ENCODE assay signal across 9 cellular contexts in the genomic region with DNA sequence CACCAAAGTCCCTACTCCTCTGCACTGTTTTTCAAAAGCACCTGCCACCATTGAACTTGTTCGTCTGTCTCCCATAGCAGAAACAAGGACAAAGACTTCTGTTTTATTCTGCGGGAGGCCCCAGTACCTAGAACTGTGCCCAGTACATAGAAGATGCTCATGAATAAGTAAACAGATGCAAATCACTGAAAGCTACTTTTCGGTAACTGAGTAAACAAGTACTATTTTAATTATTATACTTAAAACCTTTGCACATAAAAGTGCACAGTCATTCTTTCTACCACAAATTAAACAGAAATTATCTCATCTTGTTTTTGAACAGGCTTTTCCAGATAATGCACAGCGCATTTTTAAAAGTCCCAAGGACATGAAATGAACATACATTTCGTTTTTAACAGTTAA. TPM values are rescaled to one million over a fixed set of nuclear protein-coding genes. Genes with fewer than 3 reads are reported as not detected.
A peak's percentile ranks its signal among the peaks of the same experiment; 100 is the strongest.
DNase-seq lines count a peak whose midpoint lies in the region; TF ChIP-seq lines count a peak whose summit lies in the region.
"Had no signal": no experiment of that assay in that cellular context is flagged by ENCODE, and none has a peak within 500 bp of the region (broad histone marks: within the 10 kb centered on the region; RNA-seq: fewer than 3 reads in every experiment).

No MANE protein-coding gene starts in this region.

- no peaks in the 10 kb centered on the region for H3K9me3 ChIP-seq in CD8-positive, alpha-beta memory T cell (ENCODE audit: low read length)
- H3K9me3 ChIP-seq in NT2/D1 (ENCODE audit: insufficient read depth, low read length): no peaks in the 10 kb centered on the region
- H3K9me3 ChIP-seq: uterus had no signal

- peak overlapping the region; percentile 85 for H3K4me3 ChIP-seq in CD8-positive, alpha-beta memory T cell (ENCODE audit: low read length)
- peak overlapping the region; percentile 21 for H3K4me3 ChIP-seq in NT2/D1 (ENCODE audit: insufficient read length, low read depth)
- H3K4me3 ChIP-seq in choroid plexus epithelial cell (ENCODE audit: low read depth, low read length): peak overlapping the region; percentile 71
- H3K4me3 ChIP-seq: uterus had no signal

- peak overlapping the region; percentile 83 to 99 (median 97) for H3K27ac Mint-ChIP-seq in CD8-positive, alpha-beta memory T cell
- H3K27ac Mint-ChIP-seq in nephron progenitor cell: peak overlapping the region; percentile 76

- H3K9ac ChIP-seq in NT2/D1 (ENCODE audit: insufficient read length, low read depth): no peak overlapping the region

- no peak for TF ChIP-seq CTCF in choroid plexus epithelial cell (conservative IDR thresholded peaks at IDR 0.05; ENCODE audit: low read depth, low read length)
- no peak for TF ChIP-seq CTCF in nephron progenitor cell (IDR thresholded peaks at IDR 0.05)

- peaks cover 54 to 72% (median 66%) of the 10 kb centered on the region in 3 donors for H3K4me1 Mint-ChIP-seq in CD8-positive, alpha-beta memory T cell
- H3K4me1 Mint-ChIP-seq in nephron progenitor cell: peaks cover 40% of the 10 kb centered on the region

- DNase-seq in CD8-positive, alpha-beta memory T cell: peak in 1 of 5 donors; percentile 57
- DNase-seq in NT2/D1 (ENCODE audit: low read depth, low spot score) (no peak), choroid plexus epithelial cell (ENCODE audit: low read depth) (no peak), nephron progenitor cell (no peak), RPMI8226 (no peak), NCI-H524 treated with DMSO at 0.1 percent for 48 hours (lab: John Stamatoyannopoulos, UW) (no peak), NCI-H2171 (lab: John Stamatoyannopoulos, UW) (no peak), NCI-H1048 (lab: John Stamatoyannopoulos, UW) (no peak)
- DNase-seq: uterus had no signal

- peaks cover 0 to 60% (median 6%) of the 10 kb centered on the region in 3 donors for H3K36me3 Mint-ChIP-seq in CD8-positive, alpha-beta memory T cell
- peaks cover 35% of the 10 kb centered on the region for H3K36me3 Mint-ChIP-seq in nephron progenitor cell (ENCODE audit: low read depth)

- no peaks in the 10 kb centered on the region for H3K36me3 ChIP-seq in CD8-positive, alpha-beta memory T cell (ENCODE audit: insufficient read depth, low read length)
- H3K36me3 ChIP-seq in NT2/D1 (ENCODE audit: insufficient read depth, insufficient read length, low read length): peaks cover 31% of the 10 kb centered on the region
- H3K36me3 ChIP-seq: uterus had no signal

- H3K27me3 Mint-ChIP-seq in CD8-positive, alpha-beta memory T cell: no peaks in the 10 kb centered on the region
- H3K27me3 Mint-ChIP-seq in nephron progenitor cell (ENCODE audit: low read depth, poor library complexity): no peaks in the 10 kb centered on the region

- peaks cover 56% of the 10 kb centered on the region for H3K4me1 ChIP-seq in CD8-positive, alpha-beta memory T cell (ENCODE audit: insufficient read depth, low read length)
- peaks cover 5% of the 10 kb centered on the region for H3K4me1 ChIP-seq in NT2/D1 (ENCODE audit: insufficient read depth, insufficient read length)

- POLR2A ChIA-PET in CD8-positive, alpha-beta memory T cell (lab: Charles Lee): interaction anchor here (0.9 to 4.8 kb wide), 8 partner anchors 10 to 59 kb away, joined by 3 to 54 read pairs (median 4); a partner anchor contains a TSS

- H3K27me3 ChIP-seq in CD8-positive, alpha-beta memory T cell (ENCODE audit: insufficient read depth, low read length, poor library complexity, severe bottlenecking): no peaks in the 10 kb centered on the region
- H3K27me3 ChIP-seq in NT2/D1 (ENCODE audit: insufficient read depth, insufficient read length): no peaks in the 10 kb centered on the region
- H3K27me3 ChIP-seq: uterus had no signal

- H3K9me3 Mint-ChIP-seq in CD8-positive, alpha-beta memory T cell: peaks cover 0 to 3% (median 0%) of the 10 kb centered on the region in 5 donors
- no peaks in the 10 kb centered on the region for H3K9me3 Mint-ChIP-seq in nephron progenitor cell

- peak overlapping the region; percentile 43 for H3K27ac ChIP-seq in CD8-positive, alpha-beta memory T cell (ENCODE audit: low read depth, low read length)
- H3K27ac ChIP-seq: uterus had no signal

- CTCF ChIA-PET in CD8-positive, alpha-beta memory T cell (lab: Charles Lee): interaction anchor here (1.1 to 5.5 kb wide), 6 partner anchors 7 to 49 kb away, joined by 3 to 43 read pairs (median 6); no protein-coding TSS in a partner anchor

- peak overlapping the region; percentile 92 to 100 (median 99) for H3K4me3 Mint-ChIP-seq in CD8-positive, alpha-beta memory T cell
- peak overlapping the region; percentile 98 for H3K4me3 Mint-ChIP-seq in nephron progenitor cell

RNA-seq across cellular contexts. Expression of a gene that starts 3.8 kb away (rescaled TPM):
- 100 to 1,000 TPM; 273 to 280 TPM for total RNA-seq in CD8-positive, alpha-beta memory T cell
- 163 TPM for polyA plus RNA-seq in CD8-positive, alpha-beta memory T cell

RNA-seq across cellular contexts. Expression of a gene that starts 59.1 kb away (rescaled TPM):
- total RNA-seq in CD8-positive, alpha-beta memory T cell: 1 to 10 TPM; 2.1 to 2.9 TPM
- polyA plus RNA-seq in CD8-positive, alpha-beta memory T cell: 1.3 TPM

Comparison
In these comparisons a context has a peak if more than half of its experiments do, and no peak if none do; other contexts are left out.
1. H3K4me3 ChIP-seq: peak in every context shown above with its lines; median percentile 85 in CD8-positive, alpha-beta memory T cell; 71 in choroid plexus epithelial cell; 21 in NT2/D1.